ENCODE assay signal across 31 cellular contexts in genomic region chr10:127159648-127160245, GRCh38. TPM values are rescaled to one million over a fixed set of nuclear protein-coding genes. Genes with fewer than 3 reads are reported as not detected.
"Had no signal": no experiment of that assay in that cellular context is flagged by ENCODE, and none has a peak within 500 bp of the region (broad histone marks: within the 10 kb centered on the region; RNA-seq: fewer than 3 reads in every experiment).

No MANE protein-coding gene starts in this region.

- H3K4me1 ChIP-seq: ascending aorta had no signal

- H3K27ac Mint-ChIP-seq: activated CD4-positive, alpha-beta memory T cell treated with anti-CD3 and anti-CD28 coated beads, Interleukin-2, amount 10 ng/mL, durations not matched to agents 7 days and 5 days; activated CD4-positive, alpha-beta T cell treated with anti-CD3 and anti-CD28 coated beads, Interleukin-2, amount 10 ng/mL, durations not matched to agents 7 days and 5 days; activated naive CD8-positive, alpha-beta T cell; activated T-helper 17 cell treated with anti-CD3 and anti-CD28 coated beads, Interleukin-2, amount 50 U/mL, for 72 hours; brain; dendritic cell treated with granulocyte-macrophage colony-stimulating factor and Interleukin-4, amounts not matched to agents 40 ng/mL and 50 ng/mL, for 4 days; endodermal cell; WTC11 had no signal

- H3K9me3 Mint-ChIP-seq: activated CD4-positive, alpha-beta memory T cell treated with anti-CD3 and anti-CD28 coated beads, Interleukin-2, amount 10 ng/mL, durations not matched to agents 7 days and 5 days; activated CD4-positive, alpha-beta T cell treated with anti-CD3 and anti-CD28 coated beads, Interleukin-2, amount 10 ng/mL, durations not matched to agents 7 days and 5 days; activated T-cell treated with anti-CD3 and anti-CD28 coated beads, Interleukin-2, amount 50 U/mL, for 4 hours; activated T-helper 17 cell treated with anti-CD3 and anti-CD28 coated beads, Interleukin-2, amount 50 U/mL, for 72 hours; brain; dendritic cell treated with granulocyte-macrophage colony-stimulating factor and Interleukin-4, amounts not matched to agents 40 ng/mL and 50 ng/mL, for 4 days; endodermal cell; WTC11 had no signal

- H3K36me3 Mint-ChIP-seq: activated naive CD8-positive, alpha-beta T cell; brain; WTC11 had no signal

- H3K27me3 ChIP-seq: ascending aorta, breast epithelium, cardiac muscle cell, dorsolateral prefrontal cortex, foreskin keratinocyte, gastroesophageal sphincter, heart right ventricle had no signal

- H3K9me3 ChIP-seq: ascending aorta, breast epithelium, gastroesophageal sphincter, heart right ventricle had no signal

- ATAC-seq: activated T-cell treated with anti-CD3 and anti-CD28 coated beads, Interleukin-2, amount 50 U/mL, for 4 hours; activated T-helper 17 cell treated with anti-CD3 and anti-CD28 coated beads, Interleukin-2, amount 50 U/mL, for 72 hours; esophagus mucosa; foreskin keratinocyte; gastroesophageal sphincter; heart right ventricle; WTC11 had no signal

- H3K4me1 Mint-ChIP-seq: activated CD4-positive, alpha-beta memory T cell treated with anti-CD3 and anti-CD28 coated beads, Interleukin-2, amount 10 ng/mL, durations not matched to agents 7 days and 5 days; activated CD4-positive, alpha-beta T cell treated with anti-CD3 and anti-CD28 coated beads, Interleukin-2, amount 10 ng/mL, durations not matched to agents 7 days and 5 days; activated T-helper 17 cell treated with anti-CD3 and anti-CD28 coated beads, Interleukin-2, amount 50 U/mL, for 72 hours; central memory CD8-positive, alpha-beta T cell; endodermal cell had no signal

- H3K4me3 ChIP-seq: ascending aorta, breast epithelium, cardiac muscle cell, coronary artery, dorsolateral prefrontal cortex, gastroesophageal sphincter, heart right ventricle had no signal

- H3K36me3 ChIP-seq: ascending aorta, breast epithelium, cardiac muscle cell, gastroesophageal sphincter, heart right ventricle had no signal

- H3K27ac ChIP-seq: ascending aorta, cardiac muscle cell, coronary artery, foreskin keratinocyte, gastroesophageal sphincter, heart right ventricle had no signal

- H3K4me3 Mint-ChIP-seq: activated CD4-positive, alpha-beta memory T cell treated with anti-CD3 and anti-CD28 coated beads, Interleukin-2, amount 10 ng/mL, durations not matched to agents 7 days and 5 days; activated CD4-positive, alpha-beta T cell treated with anti-CD3 and anti-CD28 coated beads, Interleukin-2, amount 10 ng/mL, durations not matched to agents 7 days and 5 days; activated naive CD8-positive, alpha-beta T cell; activated T-cell treated with anti-CD3 and anti-CD28 coated beads, Interleukin-2, amount 50 U/mL, for 4 hours; activated T-helper 17 cell treated with anti-CD3 and anti-CD28 coated beads, Interleukin-2, amount 50 U/mL, for 72 hours; brain; central memory CD8-positive, alpha-beta T cell; dendritic cell treated with granulocyte-macrophage colony-stimulating factor and Interleukin-4, amounts not matched to agents 40 ng/mL and 50 ng/mL, for 4 days; endodermal cell; WTC11 had no signal

- DNase-seq: activated CD4-positive, alpha-beta memory T cell treated with anti-CD3 and anti-CD28 coated beads, Interleukin-2, amount 10 ng/mL, durations not matched to agents 7 days and 5 days; activated CD4-positive, alpha-beta T cell treated with anti-CD3 and anti-CD28 coated beads for 1 hour; activated CD4-positive, alpha-beta T cell treated with anti-CD3 and anti-CD28 coated beads for 4 hours; activated CD4-positive, alpha-beta T cell treated with anti-CD3 and anti-CD28 coated beads, Interleukin-2, amount 10 ng/mL, durations not matched to agents 7 days and 5 days; activated CD4-positive, alpha-beta T cell treated with anti-CD3 and anti-CD28 coated beads, Interleukin-2, amount 50 U/mL, for 4 hours; activated CD8-positive, alpha-beta memory T cell treated with anti-CD3 and anti-CD28 coated beads for 24 hours; activated effector memory CD4-positive, alpha-beta T cell treated with Interleukin-2 at 50 U/mL for 16 hours; activated gamma-delta T cell treated with Interleukin-2 at 50 U/mL for 16 hours; activated naive CD4-positive, alpha-beta T cell treated with anti-CD3 and anti-CD28 coated beads, Interleukin-2, amount 50 U/mL, for 16 hours; activated naive CD4-positive, alpha-beta T cell treated with Interleukin-2 at 50 U/mL for 16 hours; activated T-cell treated with anti-CD3 and anti-CD28 coated beads, Interleukin-2, amount 50 U/mL, for 4 hours; amygdala; dorsolateral prefrontal cortex; effector memory CD4-positive, alpha-beta T cell; endodermal cell; foreskin keratinocyte; heart right ventricle; T-helper 2 cell had no signal

- H3K27me3 Mint-ChIP-seq: activated CD4-positive, alpha-beta memory T cell treated with anti-CD3 and anti-CD28 coated beads, Interleukin-2, amount 10 ng/mL, durations not matched to agents 7 days and 5 days; activated CD4-positive, alpha-beta T cell treated with anti-CD3 and anti-CD28 coated beads, Interleukin-2, amount 10 ng/mL, durations not matched to agents 7 days and 5 days; activated naive CD8-positive, alpha-beta T cell; brain; dendritic cell treated with granulocyte-macrophage colony-stimulating factor and Interleukin-4, amounts not matched to agents 40 ng/mL and 50 ng/mL, for 4 days had no signal

RNA-seq across cellular contexts. Expression of gene INSYN2A, which starts 36.6 kb away (rescaled TPM):
- total RNA-seq: activated CD4-positive, alpha-beta memory T cell treated with anti-CD3 and anti-CD28 coated beads, Interleukin-2, amount 10 ng/mL, durations not matched to agents 7 days and 5 days; activated CD4-positive, alpha-beta T cell treated with anti-CD3 and anti-CD28 coated beads, Interleukin-2, amount 10 ng/mL, durations not matched to agents 7 days and 5 days; activated T-cell treated with anti-CD3 and anti-CD28 coated beads, Interleukin-2, amount 50 U/mL, for 4 hours; activated T-helper 17 cell treated with anti-CD3 and anti-CD28 coated beads, Interleukin-2, amount 50 U/mL, for 72 hours; ascending aorta; cardiac muscle cell; esophagus mucosa; foreskin keratinocyte; T-helper 1 cell treated with Interleukin-12 subunit alpha and Interleukin-12 subunit beta and Interleukin-4 antibody, amounts not matched to agents 30 ng/mL and 1 ng/mL, for 36 hours had no signal
- polyA plus RNA-seq: foreskin keratinocyte had no signal
